Comparison of ENCODE assay signal across 14 cellular contexts in the genomic region with DNA sequence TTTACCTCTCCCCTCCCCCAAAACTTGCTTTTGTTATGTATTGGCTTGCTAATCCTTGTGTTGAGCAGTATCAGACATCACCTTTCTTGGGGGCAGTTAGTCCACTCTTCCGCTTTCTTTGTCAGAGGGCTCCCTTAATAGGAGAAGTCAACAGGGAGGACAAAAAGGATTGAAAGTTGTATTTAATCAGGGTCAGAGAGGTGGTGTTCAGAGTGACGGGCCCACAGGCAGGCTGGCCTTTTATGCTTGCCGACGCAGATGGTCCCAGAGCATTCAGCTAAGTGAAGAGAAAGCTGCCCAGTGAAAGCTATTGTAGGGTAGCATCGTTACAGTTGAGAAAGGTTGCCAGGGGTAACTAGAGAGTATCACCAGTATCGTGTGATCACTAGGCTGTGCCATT.
DNase-seq lines count a peak whose midpoint lies in the region; ATAC-seq and TF ChIP-seq lines count a peak whose summit lies in the region.
"Had no signal": no experiment of that assay in that cellular context is flagged by ENCODE, and none has a peak within 500 bp of the region (broad histone marks: within the 10 kb centered on the region; RNA-seq: fewer than 3 reads in every experiment).

No MANE protein-coding gene starts in this region.

- ATAC-seq in GM23338 = peak; percentile 97
- no peak for ATAC-seq in HG03342 (IDR thresholded peaks at IDR 0.05; ENCODE audit: unreplicated experiment)
- ATAC-seq: Right ventricle myocardium inferior had no signal

- H3K4me1 ChIP-seq in BLaER1 treated with 17β-estradiol and CSF1 and Interleukin-3, amounts not matched to agents 10 nM and 100 nM = peaks cover 8 to 70% (median 34%) of the 10 kb centered on the region in 10 experiments; a peak in 18 of 20 replicates
- H3K4me1 ChIP-seq in GM23338 (ENCODE audit: insufficient read depth) = peaks cover 52% of the 10 kb centered on the region

- POLR2A ChIA-PET in RWPE1 (lab: Yijun Ruan, JAX; ENCODE audit: low non-redundant PET) = no interaction called here

- H3K27me3 Mint-ChIP-seq in GM23338 (ENCODE audit: insufficient read depth, low read depth, poor library complexity) = no peaks in the 10 kb centered on the region
- H3K27me3 Mint-ChIP-seq in IgD-negative memory B cell = no peaks in the 10 kb centered on the region
- H3K27me3 Mint-ChIP-seq in glutamatergic neuron (ENCODE audit: unreplicated experiment) = peaks cover 4% of the 10 kb centered on the region

- TF ChIP-seq CTCF in GM23338 (conservative IDR thresholded peaks at IDR 0.05; ENCODE audit: low read depth in 2 of 2) (no peak), glutamatergic neuron (IDR thresholded peaks at IDR 0.05; ENCODE audit: partially characterized antibody, unreplicated experiment) (no peak), RWPE1 (conservative IDR thresholded peaks at IDR 0.05; ENCODE audit: low read depth) (no peak)

- no peak overlapping the region for H3K4me3 ChIP-seq in BLaER1 treated with 17β-estradiol and CSF1 and Interleukin-3, amounts not matched to agents 10 nM and 100 nM
- peak overlapping the region; percentile 6; the same call in 1 of the 2 replicates for H3K4me3 ChIP-seq in GM23338
- H3K4me3 ChIP-seq: right atrium auricular region had no signal

- H3K4me3 Mint-ChIP-seq in GM23338 = peak overlapping the region; percentile 44
- H3K4me3 Mint-ChIP-seq in IgD-negative memory B cell = peak overlapping the region in 2 of 4 donors; percentile 11 to 63
- peak overlapping the region; percentile 71 for H3K4me3 Mint-ChIP-seq in glutamatergic neuron (ENCODE audit: unreplicated experiment)

- no peaks in the 10 kb centered on the region for H3F3A ChIP-seq in GM23338 (replicated peaks; ENCODE audit: low read depth)

- H3K4me1 Mint-ChIP-seq in GM23338 (peaks cover 66% of the 10 kb centered on the region), IgD-negative memory B cell (peaks cover 37 to 47% (median 41%) of the 10 kb centered on the region in 3 donors), glutamatergic neuron (ENCODE audit: low read depth, unreplicated experiment) (peaks cover 37% of the 10 kb centered on the region)

- H3K9me2 ChIP-seq in GM23338 (ENCODE audit: insufficient read depth) = no peaks in the 10 kb centered on the region

- CTCF ChIA-PET in RWPE1 (lab: Yijun Ruan, JAX) = interaction anchor here (1.1 kb wide), 1 partner anchor 11 kb away, joined by 5 read pairs; no protein-coding TSS in a partner anchor

- H3K9ac ChIP-seq in BLaER1 treated with 17β-estradiol and CSF1 and Interleukin-3, amounts not matched to agents 10 nM and 100 nM = no peak overlapping the region

- H3K9me3 Mint-ChIP-seq in GM23338 (no peaks in the 10 kb centered on the region), IgD-negative memory B cell (no peaks in the 10 kb centered on the region), glutamatergic neuron (ENCODE audit: unreplicated experiment) (peaks cover 2% of the 10 kb centered on the region)

- H3K4me2 ChIP-seq in BLaER1 treated with 17β-estradiol and CSF1 and Interleukin-3, amounts not matched to agents 10 nM and 100 nM = peak overlapping the region; percentile 9 to 45 (median 31); a peak in 15 of 22 replicates
- H3K4me2 ChIP-seq in GM23338 = peak overlapping the region; percentile 23

- H2AFZ ChIP-seq in GM23338 = no peak overlapping the region

- H3K27ac ChIP-seq in BLaER1 treated with 17β-estradiol and CSF1 and Interleukin-3, amounts not matched to agents 10 nM and 100 nM = peak overlapping the region in 8 of 11 experiments; percentile 10 to 63 (median 38); a peak in 13 of 22 replicates
- peak overlapping the region; percentile 75 for H3K27ac ChIP-seq in GM23338 (ENCODE audit: low read depth)
- no peak overlapping the region for H3K27ac ChIP-seq in RWPE1
- H3K27ac ChIP-seq: right atrium auricular region had no signal

- H3K27me3 ChIP-seq in BLaER1 treated with 17β-estradiol and CSF1 and Interleukin-3, amounts not matched to agents 10 nM and 100 nM = no peaks in the 10 kb centered on the region
- no peaks in the 10 kb centered on the region for H3K27me3 ChIP-seq in GM23338 (ENCODE audit: insufficient read depth)
- H3K27me3 ChIP-seq: right atrium auricular region had no signal

- H3K36me3 Mint-ChIP-seq in GM23338 (ENCODE audit: low read depth) = peaks cover 10% of the 10 kb centered on the region
- peaks cover 16% of the 10 kb centered on the region for H3K36me3 Mint-ChIP-seq in IgD-negative memory B cell
- H3K36me3 Mint-ChIP-seq in glutamatergic neuron (ENCODE audit: unreplicated experiment) = no peaks in the 10 kb centered on the region

- DNase-seq in GM23338 (ENCODE audit: low spot score) = peak; percentile 92
- peak; percentile 72 for DNase-seq in glutamatergic neuron
- no peak for DNase-seq in middle frontal gyrus (ENCODE audit: extremely low spot score, low spot score)
- no peak for DNase-seq in SW480 (ENCODE audit: low spot score)
- DNase-seq in RWPE1 (ENCODE audit: low spot score) = no peak
- DNase-seq: MM.1S; NCI-H510A treated with DMSO at 0.1 percent for 48 hours; stimulated activated CD4-positive, alpha-beta T cell treated with anti-CD3 and anti-CD28 coated beads, Interleukin-4, amount 100 ng/mL, for 24 hours; stimulated activated naive CD4-positive, alpha-beta T cell treated with Interleukin-2 at 50 U/mL for 16 hours had no signal

- H3K36me3 ChIP-seq in BLaER1 treated with 17β-estradiol and CSF1 and Interleukin-3, amounts not matched to agents 10 nM and 100 nM = peaks cover 0 to 100% (median 84%) of the 10 kb centered on the region in 11 experiments; a peak in 18 of 22 replicates
- H3K36me3 ChIP-seq in GM23338 (ENCODE audit: insufficient read depth) = no peaks in the 10 kb centered on the region
- H3K36me3 ChIP-seq: right atrium auricular region had no signal

- peaks cover 0 to 41% (median 0%) of the 10 kb centered on the region in 11 experiments; a peak in 1 of 22 replicates for H4K20me1 ChIP-seq in BLaER1 treated with 17β-estradiol and CSF1 and Interleukin-3, amounts not matched to agents 10 nM and 100 nM
- no peaks in the 10 kb centered on the region for H4K20me1 ChIP-seq in GM23338 (replicated peaks; ENCODE audit: insufficient read depth)

- H3K9me3 ChIP-seq in BLaER1 treated with 17β-estradiol and CSF1 and Interleukin-3, amounts not matched to agents 10 nM and 100 nM (replicated peaks in 1 of 11) = peaks cover 0 to 4% (median 0%) of the 10 kb centered on the region in 11 experiments; a peak in 2 of 22 replicates
- H3K9me3 ChIP-seq: right atrium auricular region had no signal

- peaks cover 12% of the 10 kb centered on the region; the same call in 1 of the 2 replicates for H3K79me2 ChIP-seq in GM23338 (replicated peaks; ENCODE audit: insufficient read depth)

- H3K27ac Mint-ChIP-seq in GM23338 = peak overlapping the region; percentile 97
- peak overlapping the region; percentile 80 to 92 (median 80) for H3K27ac Mint-ChIP-seq in IgD-negative memory B cell
- H3K27ac Mint-ChIP-seq in glutamatergic neuron (ENCODE audit: unreplicated experiment) = peak overlapping the region; percentile 99

Comparison
In these comparisons a context has a peak if more than half of its experiments do, and no peak if none do; other contexts are left out.
1. DNase-seq: peak in GM23338 (single experiment) and glutamatergic neuron (single experiment); none in middle frontal gyrus (single experiment), SW480 (single experiment) and RWPE1 (single experiment).
2. Peak in every context shown above with its lines, with median percentiles within 50 percentile points of each other: H3K27ac Mint-ChIP-seq.